Comparison of ENCODE assay signal across 14 cellular contexts in the genomic region with DNA sequence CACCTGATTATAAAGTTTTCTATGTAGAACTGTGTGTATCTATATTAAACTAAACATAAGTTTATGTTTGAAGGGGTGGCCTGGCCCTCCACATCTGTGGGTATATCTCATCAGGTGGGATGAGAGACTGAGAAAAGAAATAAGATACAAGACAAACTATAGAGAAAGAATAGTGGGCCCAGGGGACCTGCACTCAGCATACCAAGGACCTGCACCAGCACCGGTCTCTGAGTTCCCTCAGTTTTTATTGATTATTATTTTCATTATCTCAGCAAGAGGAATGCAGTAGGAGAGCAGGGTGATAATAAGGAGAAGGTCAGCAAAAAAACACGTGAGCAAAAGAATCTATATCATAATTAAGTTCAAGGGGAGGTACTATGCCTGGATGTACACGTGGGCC. TPM values are rescaled to one million over a fixed set of nuclear protein-coding genes. Genes with fewer than 3 reads are reported as not detected.
A peak's percentile ranks its signal among the peaks of the same experiment; 100 is the strongest.
DNase-seq lines count a peak whose midpoint lies in the region; ATAC-seq, FAIRE-seq and TF ChIP-seq lines count a peak whose summit lies in the region.
"Not testable (repeated sequence)": the region's sequence is repeated elsewhere in the genome, so short reads cannot be mapped to it uniquely, and the experiment has no call there.
"Had no signal": no experiment of that assay in that cellular context is flagged by ENCODE, and none has a peak within 500 bp of the region (broad histone marks: within the 10 kb centered on the region; RNA-seq: fewer than 3 reads in every experiment).

No MANE protein-coding gene starts in this region.

- 37% methylated on average over 3 of the region's 3 CpGs for WGBS in HUES64

- H3K27ac Mint-ChIP-seq in osteocyte (ENCODE audit: unreplicated experiment); stimulated activated memory B cell treated with anti-CD40 and anti-IgM and Interleukin-4, amounts not matched to agents 10 μg/mL and 1 μg/mL and 100 μg/mL, for 72 hours: not testable (repeated sequence)

- H3K4me1 ChIP-seq in HUES64 (ENCODE audit: insufficient read depth, low read length); iPS-20b (ENCODE audit: insufficient read depth, low read length): not testable (repeated sequence)

- not testable (repeated sequence) for H3K36me3 ChIP-seq in HUES64 (ENCODE audit: insufficient read depth, low read length); iPS-20b (ENCODE audit: insufficient read depth, low read depth, low read length)

- H3K4me1 Mint-ChIP-seq in osteocyte (ENCODE audit: unreplicated experiment); stimulated activated memory B cell treated with anti-CD40 and anti-IgM and Interleukin-4, amounts not matched to agents 10 μg/mL and 1 μg/mL and 100 μg/mL, for 72 hours: not testable (repeated sequence)

- not testable (repeated sequence) for H3K27me3 ChIP-seq in HUES64 (ENCODE audit: insufficient read depth, low read length); iPS-20b (ENCODE audit: insufficient read depth, low read length)

- not testable (repeated sequence) for H3K27me3 Mint-ChIP-seq in osteocyte (ENCODE audit: unreplicated experiment); stimulated activated memory B cell treated with anti-CD40 and anti-IgM and Interleukin-4, amounts not matched to agents 10 μg/mL and 1 μg/mL and 100 μg/mL, for 72 hours

- not testable (repeated sequence) for H3K4me3 Mint-ChIP-seq in osteocyte (ENCODE audit: unreplicated experiment); stimulated activated memory B cell treated with anti-CD40 and anti-IgM and Interleukin-4, amounts not matched to agents 10 μg/mL and 1 μg/mL and 100 μg/mL, for 72 hours

- H3K36me3 Mint-ChIP-seq in osteocyte (ENCODE audit: unreplicated experiment); stimulated activated memory B cell treated with anti-CD40 and anti-IgM and Interleukin-4, amounts not matched to agents 10 μg/mL and 1 μg/mL and 100 μg/mL, for 72 hours: not testable (repeated sequence)

- H3K9me3 Mint-ChIP-seq in osteocyte (ENCODE audit: unreplicated experiment); stimulated activated memory B cell treated with anti-CD40 and anti-IgM and Interleukin-4, amounts not matched to agents 10 μg/mL and 1 μg/mL and 100 μg/mL, for 72 hours: not testable (repeated sequence)

- H3K4me3 ChIP-seq in HUES64 (ENCODE audit: low read length) (peak overlapping the region; percentile 12; the same call in 1 of the 2 replicates), iPS-20b (ENCODE audit: low read length) (peak overlapping the region; percentile 30; the same call in 1 of the 2 replicates)
- not testable (repeated sequence) for H3K4me3 ChIP-seq in coronary artery

- not testable (repeated sequence) for H3K27ac ChIP-seq in HUES64 (ENCODE audit: low read depth, low read length); coronary artery; iPS-20b (ENCODE audit: low read length)

- H3K9me3 ChIP-seq in HUES64 (ENCODE audit: insufficient read depth, low read depth, low read length) (peaks cover 55% of the 10 kb centered on the region), iPS-20b (ENCODE audit: insufficient read depth, low read depth, low read length) (peaks cover 55% of the 10 kb centered on the region)

- not testable (repeated sequence) for H3K9ac ChIP-seq in HUES64 (ENCODE audit: low read depth, low read length); iPS-20b (ENCODE audit: low read depth, low read length)

- peak; percentile 31 for ATAC-seq in stimulated activated memory B cell treated with anti-CD40 and anti-IgM and Interleukin-4, amounts not matched to agents 10 μg/mL and 1 μg/mL and 100 μg/mL, for 72 hours

- TF ChIP-seq CTCF in coronary artery (IDR thresholded peaks at IDR 0.05); osteocyte (IDR thresholded peaks at IDR 0.05): not testable (repeated sequence)

- DNase-seq in RCC 7860 (ENCODE audit: low spot score), result peak; percentile 2
- peak; percentile 29 for DNase-seq in coronary artery (ENCODE audit: low spot score)
- peak; percentile 84 for DNase-seq in osteocyte (ENCODE audit: extremely low spot score, unreplicated experiment)

- FAIRE-seq in RCC 7860 (lab: Jason Lieb, UNC), result not testable (repeated sequence)

RNA-seq across cellular contexts. Expression of gene DBET, which starts 41.9 kb away (rescaled TPM):
- not detected for polyA plus RNA-seq in HUES64 (2013, experiment 1 of 2)
- polyA plus RNA-seq in HUES64 (2013, experiment 2 of 2), result not detected
- total RNA-seq in osteocyte, result not detected in 2 replicates
- total RNA-seq: Caco-2; CD4-positive, alpha-beta T cell; Daoy; GM23248; H4; HT-29; IMR-90 had no signal
- polyA plus RNA-seq: BJ, GM23248, IMR-90 had no signal

Comparison
In these comparisons a context has a peak if more than half of its experiments do, and no peak if none do; other contexts are left out.
1. DNase-seq: peak in every context shown above with its lines; median percentile 84 in osteocyte; 29 in coronary artery; 2 in RCC 7860.